Comparison of ENCODE assay signal across 9 cellular contexts in the genomic region with DNA sequence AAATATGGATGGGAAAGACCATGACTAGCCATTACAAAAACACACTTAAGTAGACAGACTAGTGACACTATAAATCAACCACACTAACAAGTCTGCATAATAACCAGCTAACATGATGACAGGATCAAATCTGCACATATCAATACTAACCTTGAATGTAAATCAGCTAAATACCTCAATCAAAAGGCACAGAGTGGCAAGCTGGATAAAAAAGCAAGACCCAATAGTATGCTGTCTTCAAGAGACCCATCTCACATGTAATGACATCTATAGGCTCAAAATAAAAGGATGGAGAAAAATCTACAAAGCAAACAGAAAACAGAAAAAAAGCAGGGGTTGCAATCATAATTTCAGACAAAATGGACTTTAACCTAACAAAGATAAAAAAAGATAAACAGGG. TPM values are rescaled to one million over a fixed set of nuclear protein-coding genes. Genes with fewer than 3 reads are reported as not detected.
"Had no signal": no experiment of that assay in that cellular context is flagged by ENCODE, and none has a peak within 500 bp of the region (broad histone marks: within the 10 kb centered on the region; RNA-seq: fewer than 3 reads in every experiment).

No MANE protein-coding gene starts in this region.

- H3K9ac ChIP-seq: KMS-11 had no signal

- ATAC-seq: HepG2, K562 had no signal

- H3K27ac ChIP-seq: HL-60, KMS-11 had no signal

- H3K4me3 Mint-ChIP-seq: IgD-negative memory B cell had no signal

- DNase-seq: IMR-90, KBM-7, KG1 had no signal

- H3K4me2 ChIP-seq: KMS-11 had no signal

- H3K4me3 ChIP-seq: K562 had no signal

- H3K27me3 Mint-ChIP-seq: IgD-negative memory B cell had no signal

RNA-seq across cellular contexts. Expression of a gene that starts 16.3 kb away (rescaled TPM):
- total RNA-seq: HT-29 had no signal

RNA-seq across cellular contexts. Expression of a gene that starts 57.2 kb away (rescaled TPM):
- total RNA-seq: HT-29 had no signal
